ENCODE assay signal across 9 cellular contexts in the genomic region with DNA sequence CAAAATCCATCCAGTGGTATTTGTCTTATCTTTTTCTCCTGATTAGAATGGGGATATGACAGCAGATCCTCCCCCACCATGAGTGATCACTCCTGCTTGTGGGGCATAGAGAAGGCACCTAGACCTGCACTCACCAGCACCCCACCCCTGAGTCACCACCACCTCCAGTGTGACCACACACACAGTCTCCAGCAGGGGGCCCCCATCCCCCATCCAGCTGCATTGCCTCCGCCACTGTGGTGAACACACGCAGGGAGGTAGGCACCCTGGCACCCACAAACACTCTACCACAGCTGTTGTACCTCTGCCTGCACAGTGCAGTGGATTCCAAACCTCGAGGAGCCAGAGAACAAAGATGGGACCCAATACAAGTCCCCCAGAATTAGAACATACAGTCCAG. TPM values are rescaled to one million over a fixed set of nuclear protein-coding genes. Genes with fewer than 3 reads are reported as not detected.
A peak's percentile ranks its signal among the peaks of the same experiment; 100 is the strongest.
DNase-seq lines count a peak whose midpoint lies in the region; ATAC-seq and TF ChIP-seq lines count a peak whose summit lies in the region.
"Had no signal": no experiment of that assay in that cellular context is flagged by ENCODE, and none has a peak within 500 bp of the region (broad histone marks: within the 10 kb centered on the region; RNA-seq: fewer than 3 reads in every experiment).

No MANE protein-coding gene starts in this region.

- H3K27ac ChIP-seq in CD8-positive, alpha-beta T cell (ENCODE audit: low read depth, low read length), result no peak overlapping the region
- H3K27ac ChIP-seq in right atrium auricular region, result no peak overlapping the region

- H3K4me3 Mint-ChIP-seq in CD8-positive, alpha-beta T cell, result no peak overlapping the region
- H3K4me3 Mint-ChIP-seq: naive B cell had no signal

- CTCF ChIA-PET in CD8-positive, alpha-beta T cell (lab: Charles Lee), result interaction anchor here (0.6 kb wide), 1 partner anchor 493 kb away, joined by 3 read pairs; no protein-coding TSS in a partner anchor

- H3K4me1 Mint-ChIP-seq in CD8-positive, alpha-beta T cell (ENCODE audit: low read depth), result no peaks in the 10 kb centered on the region
- H3K4me1 Mint-ChIP-seq: naive B cell had no signal

- peak; percentile 14 to 78 (median 59) for DNase-seq in CD8-positive, alpha-beta T cell
- DNase-seq in HPDE6-E6E7 (ENCODE audit: extremely low spot score) (peak; percentile 37), epithelial cell of proximal tubule (ENCODE audit: low read depth) (no peak), right atrium auricular region (ENCODE audit: low spot score) (no peak), NCI-H1092 treated with DMSO at 0.1 percent for 48 hours (lab: John Stamatoyannopoulos, UW) (no peak)
- DNase-seq in activated CD4-positive, alpha-beta T cell treated with anti-CD3 and anti-CD28 coated beads, Interleukin-2, amount 50 U/mL, for 1 hour, result peak; percentile 46
- peak; percentile 43 to 53 for DNase-seq in stimulated activated CD4-positive, alpha-beta T cell treated with anti-CD3 and anti-CD28 coated beads, Interleukin-4, amount 100 ng/mL, for 48 hours (ENCODE audit: low read depth in 2 of 2)
- DNase-seq: naive B cell had no signal

- H3K27me3 Mint-ChIP-seq in CD8-positive, alpha-beta T cell (ENCODE audit: low read depth), result peaks cover 15% of the 10 kb centered on the region

- H3K36me3 ChIP-seq in CD8-positive, alpha-beta T cell (ENCODE audit: insufficient read depth, low read length), result no peaks in the 10 kb centered on the region
- no peaks in the 10 kb centered on the region for H3K36me3 ChIP-seq in right atrium auricular region

- POLR2A ChIA-PET in CD8-positive, alpha-beta T cell (lab: Charles Lee), result no interaction called here

- H3K4me1 ChIP-seq in CD8-positive, alpha-beta T cell (ENCODE audit: insufficient read depth, low read length), result no peaks in the 10 kb centered on the region
- no peaks in the 10 kb centered on the region for H3K4me1 ChIP-seq in right atrium auricular region

- intact Hi-C loops in CD8-positive, alpha-beta T cell (cut with DNase I, micrococcal nuclease), result no loop called here

- peak; percentile 91 for ATAC-seq in CD8-positive, alpha-beta T cell
- peak; percentile 85 for ATAC-seq in GM19467 (IDR thresholded peaks at IDR 0.05; ENCODE audit: unreplicated experiment)

- H3K9me3 ChIP-seq in CD8-positive, alpha-beta T cell (ENCODE audit: low read length), result no peaks in the 10 kb centered on the region
- no peaks in the 10 kb centered on the region for H3K9me3 ChIP-seq in right atrium auricular region

- H3K4me3 ChIP-seq in CD8-positive, alpha-beta T cell (ENCODE audit: low read depth, low read length), result no peak overlapping the region
- H3K4me3 ChIP-seq in epithelial cell of proximal tubule (ENCODE audit: low read depth, low read length) (no peak overlapping the region), right atrium auricular region (no peak overlapping the region)

- H3K27me3 ChIP-seq in CD8-positive, alpha-beta T cell (ENCODE audit: insufficient read depth, low read length), result no peaks in the 10 kb centered on the region
- no peaks in the 10 kb centered on the region for H3K27me3 ChIP-seq in right atrium auricular region

- no peaks in the 10 kb centered on the region for H3K9me3 Mint-ChIP-seq in CD8-positive, alpha-beta T cell

- H3K36me3 Mint-ChIP-seq in CD8-positive, alpha-beta T cell, result no peaks in the 10 kb centered on the region
- H3K36me3 Mint-ChIP-seq: naive B cell had no signal

- no peak overlapping the region for H3K27ac Mint-ChIP-seq in CD8-positive, alpha-beta T cell
- H3K27ac Mint-ChIP-seq: naive B cell had no signal

- no peak for TF ChIP-seq CTCF in CD8-positive, alpha-beta T cell (IDR thresholded peaks at IDR 0.05)
- TF ChIP-seq CTCF in epithelial cell of proximal tubule (conservative IDR thresholded peaks at IDR 0.05; ENCODE audit: low read depth, low read length) (peak; percentile 55), right atrium auricular region (IDR thresholded peaks at IDR 0.05) (no peak)

RNA-seq across cellular contexts. Expression of a gene that starts 9.0 kb away (rescaled TPM):
- total RNA-seq in CD8-positive, alpha-beta T cell, result not detected
- total RNA-seq in epithelial cell of proximal tubule (not detected in 2 replicates), right atrium auricular region (not detected)

RNA-seq across cellular contexts. Expression of a gene that starts 57.4 kb away (rescaled TPM):
- not detected for total RNA-seq in CD8-positive, alpha-beta T cell
- total RNA-seq in epithelial cell of proximal tubule (not detected in 2 replicates), right atrium auricular region (not detected)

Comparison
In these comparisons a context has a peak if more than half of its experiments do, and no peak if none do; other contexts are left out.
1. DNase-seq: peak in CD8-positive, alpha-beta T cell (7 of 7), HPDE6-E6E7 (single experiment), activated CD4-positive, alpha-beta T cell treated with anti-CD3 and anti-CD28 coated beads, Interleukin-2, amount 50 U/mL, for 1 hour (single experiment) and stimulated activated CD4-positive, alpha-beta T cell treated with anti-CD3 and anti-CD28 coated beads, Interleukin-4, amount 100 ng/mL, for 48 hours (2 of 2); none in epithelial cell of proximal tubule (single experiment), right atrium auricular region (single experiment) and NCI-H1092 treated with DMSO at 0.1 percent for 48 hours (single experiment).